In genomic region chr1:228647523-228648444, GRCh38 we compare ENCODE assay signal across 8 cellular contexts.
DNase-seq lines count a peak whose midpoint lies in the region; ATAC-seq and TF ChIP-seq lines count a peak whose summit lies in the region.

No MANE protein-coding gene starts in this region.

- H3K4me3 ChIP-seq in breast epithelium = peak overlapping the region; percentile 37 to 72 (median 50)

- no peaks in the 10 kb centered on the region for H3K9me3 ChIP-seq in breast epithelium

- no peaks in the 10 kb centered on the region for H3K36me3 Mint-ChIP-seq in IgD-negative memory B cell
- peaks cover 0 to 4% of the 10 kb centered on the region in 2 donors for H3K36me3 Mint-ChIP-seq in stimulated activated naive B cell treated with anti-CD40 and anti-IgM and Interleukin-4, amounts not matched to agents 10 μg/mL and 1 μg/mL and 100 μg/mL, for 72 hours

- DNase-seq in DMS53 (lab: John Stamatoyannopoulos, UW) (peak; percentile 79), RPMI7951 (ENCODE audit: low read depth) (peak; percentile 77), breast epithelium (ENCODE audit: low spot score in 2 of 2) (peak in 1 of 2 donors; percentile 45), kidney tubule cell (ENCODE audit: low spot score) (peak; percentile 57), posterior vena cava (ENCODE audit: low spot score) (no peak)
- no peak for DNase-seq in stimulated activated naive B cell treated with anti-CD40 and anti-IgM and Interleukin-4, amounts not matched to agents 10 μg/mL and 1 μg/mL and 100 μg/mL, for 72 hours

- H3K9me3 Mint-ChIP-seq in IgD-negative memory B cell = peaks cover 0 to 10% (median 0%) of the 10 kb centered on the region in 3 donors
- peaks cover 0 to 2% of the 10 kb centered on the region in 2 donors for H3K9me3 Mint-ChIP-seq in stimulated activated naive B cell treated with anti-CD40 and anti-IgM and Interleukin-4, amounts not matched to agents 10 μg/mL and 1 μg/mL and 100 μg/mL, for 72 hours

- no peak for TF ChIP-seq POLR2A in breast epithelium (IDR thresholded peaks at IDR 0.05)

- peaks cover 3 to 5% of the 10 kb centered on the region in 2 donors for H3K4me1 ChIP-seq in breast epithelium

- TF ChIP-seq CTCF in breast epithelium (IDR thresholded peaks at IDR 0.05) = no peak

- H3K27me3 Mint-ChIP-seq in IgD-negative memory B cell = peaks cover 35% of the 10 kb centered on the region
- H3K27me3 Mint-ChIP-seq in stimulated activated naive B cell treated with anti-CD40 and anti-IgM and Interleukin-4, amounts not matched to agents 10 μg/mL and 1 μg/mL and 100 μg/mL, for 72 hours = peaks cover 46 to 60% of the 10 kb centered on the region in 2 donors

- peak overlapping the region; percentile 78 to 95 (median 90) for H3K4me3 Mint-ChIP-seq in IgD-negative memory B cell
- H3K4me3 Mint-ChIP-seq in stimulated activated naive B cell treated with anti-CD40 and anti-IgM and Interleukin-4, amounts not matched to agents 10 μg/mL and 1 μg/mL and 100 μg/mL, for 72 hours = peak overlapping the region; percentile 85 to 91

- no peaks in the 10 kb centered on the region for H3K36me3 ChIP-seq in breast epithelium

- H3K27ac Mint-ChIP-seq in IgD-negative memory B cell = peak overlapping the region in 2 of 3 donors; percentile 87 to 91
- peak overlapping the region; percentile 76 for H3K27ac Mint-ChIP-seq in stimulated activated naive B cell treated with anti-CD40 and anti-IgM and Interleukin-4, amounts not matched to agents 10 μg/mL and 1 μg/mL and 100 μg/mL, for 72 hours

- intact Hi-C loops in breast epithelium (cut with DNase I; ENCODE audit: low total_unique reads) (no loop called here), posterior vena cava (cut with DNase I) (no loop called here)

- peak; percentile 37 for ATAC-seq in stimulated activated naive B cell treated with anti-CD40 and anti-IgM and Interleukin-4, amounts not matched to agents 10 μg/mL and 1 μg/mL and 100 μg/mL, for 72 hours (replicated peaks)
- ATAC-seq in GM19463 (IDR thresholded peaks at IDR 0.05; ENCODE audit: unreplicated experiment) = no peak

- peak overlapping the region; percentile 37 to 67 for H3K27ac ChIP-seq in breast epithelium

- peaks cover 10 to 19% (median 14%) of the 10 kb centered on the region in 3 donors for H3K4me1 Mint-ChIP-seq in IgD-negative memory B cell
- peaks cover 18 to 27% of the 10 kb centered on the region in 2 donors for H3K4me1 Mint-ChIP-seq in stimulated activated naive B cell treated with anti-CD40 and anti-IgM and Interleukin-4, amounts not matched to agents 10 μg/mL and 1 μg/mL and 100 μg/mL, for 72 hours

- peaks cover 0 to 32% of the 10 kb centered on the region in 2 donors for H3K27me3 ChIP-seq in breast epithelium

Comparison
In these comparisons a context has a peak if more than half of its experiments do, and no peak if none do; other contexts are left out.
1. DNase-seq: peak in DMS53 (single experiment), RPMI7951 (single experiment) and kidney tubule cell (single experiment); none in stimulated activated naive B cell treated with anti-CD40 and anti-IgM and Interleukin-4, amounts not matched to agents 10 μg/mL and 1 μg/mL and 100 μg/mL, for 72 hours (single experiment) and posterior vena cava (single experiment).